ENCODE assay signal across 15 cellular contexts in genomic region chr9:16075695-16076094, GRCh38.
"Had no signal": no experiment of that assay in that cellular context is flagged by ENCODE, and none has a peak within 500 bp of the region (broad histone marks: within the 10 kb centered on the region; RNA-seq: fewer than 3 reads in every experiment).

No MANE protein-coding gene starts in this region.

- H3K9me3 ChIP-seq: esophagus squamous epithelium, lower lobe of right lung, pancreas had no signal

- H3K27ac ChIP-seq: esophagus squamous epithelium, left ventricle myocardium inferior, lower lobe of right lung, pancreas had no signal

- H3K4me1 ChIP-seq: esophagus squamous epithelium, left ventricle myocardium inferior, lower lobe of right lung, pancreas had no signal

- H3K27me3 ChIP-seq: esophagus squamous epithelium, pancreas had no signal

- ATAC-seq: lower lobe of right lung; natural killer cell treated with Interleukin-12 subunit alpha and Interleukin-12 subunit beta and Interleukin-15 and Interleukin-18, amount 100 ng/mL, for 72 hours; pancreas had no signal

- H3K36me3 ChIP-seq: esophagus squamous epithelium, left ventricle myocardium inferior, lower lobe of right lung, pancreas had no signal

- H3K4me3 ChIP-seq: esophagus squamous epithelium, left ventricle myocardium inferior, lower lobe of right lung, pancreas had no signal

- DNase-seq: esophagus squamous epithelium; immature natural killer cell; kidney; left cardiac atrium; left ventricle myocardium inferior; lower lobe of right lung; mesenchymal stem cell; midbrain; occipital lobe; pancreas; right cardiac atrium; small intestine; stimulated activated CD4-positive, alpha-beta T cell treated with anti-CD3 and anti-CD28 coated beads, Interleukin-12 subunit alpha, Interleukin-12 subunit beta, amount 100 ng/mL, for 4 hours; stimulated activated naive CD4-positive, alpha-beta T cell treated with Interleukin-2 at 50 U/mL for 16 hours had no signal
